In genomic region chr16:2486645-2487516, GRCh38 we compare ENCODE assay signal across 1 cellular context.
A peak's percentile ranks its signal among the peaks of the same experiment; 100 is the strongest.
TF ChIP-seq lines count a peak whose summit lies in the region.

No MANE protein-coding gene starts in this region.

TF ChIP-seq in K562, 482 proteins besides CTCF, POLR2A, EP300 and RAD21:
- no peak for TF ChIP-seq CREBBP (IDR thresholded peaks at IDR 0.05; ENCODE audit: low read depth, low read length)
- TF ChIP-seq ZC3H8 (IDR thresholded peaks at IDR 0.05), result no peak
- TF ChIP-seq TRIM24 (IDR thresholded peaks at IDR 0.05), result no peak
- TF ChIP-seq NFATC3 (IDR thresholded peaks at IDR 0.05), result no peak
- TF ChIP-seq USF1 (CRISPR knock-in tag; IDR thresholded peaks at IDR 0.05), result peak; percentile 37; the same call in 1 of the 2 replicates
- no peak for TF ChIP-seq ZFP30 (CRISPR knock-in tag; IDR thresholded peaks at IDR 0.05; ENCODE audit: borderline replicate concordance)
- TF ChIP-seq ZBTB40 (IDR thresholded peaks at IDR 0.05), result no peak
- TF ChIP-seq ZBTB40 (CRISPR knock-in tag; IDR thresholded peaks at IDR 0.05), result no peak
- peak; percentile 40; the same call in 1 of the 2 replicates for TF ChIP-seq TFE3 (CRISPR knock-in tag; IDR thresholded peaks at IDR 0.05)
- TF ChIP-seq E2F8 (IDR thresholded peaks at IDR 0.05; ENCODE audit: low read depth, partially characterized antibody), result no peak
- TF ChIP-seq GATA2 (CRISPR knock-in tag; IDR thresholded peaks at IDR 0.05), result no peak
- TF ChIP-seq CREM (IDR thresholded peaks at IDR 0.05; ENCODE audit: low read depth), result no peak
- no peak for TF ChIP-seq EWSR1 (IDR thresholded peaks at IDR 0.05; ENCODE audit: borderline replicate concordance, low read depth, partially characterized antibody)
- TF ChIP-seq FOXJ3 (CRISPR knock-in tag; IDR thresholded peaks at IDR 0.05), result no peak
- TF ChIP-seq POLR3A (IDR thresholded peaks at IDR 0.05; ENCODE audit: borderline replicate concordance, extremely low read depth, insufficient read depth, insufficient read length), result no peak
- TF ChIP-seq NFE2 (IDR thresholded peaks at IDR 0.05; ENCODE audit: low read depth), result no peak
- 0 out of 2 replicates have a peak, but pooled peaks have one; percentile 20 for TF ChIP-seq ZBTB33 (CRISPR knock-in tag; IDR thresholded peaks at IDR 0.05)
- no peak for TF ChIP-seq FOS (IDR thresholded peaks at IDR 0.05; ENCODE audit: extremely low read depth, insufficient read length)
- TF ChIP-seq JUNB (CRISPR knock-in tag; conservative IDR thresholded peaks at IDR 0.05), result no peak
- no peak for TF ChIP-seq BRF2 (IDR thresholded peaks at IDR 0.05; ENCODE audit: borderline replicate concordance, insufficient read depth, insufficient read length)
- no peak for TF ChIP-seq LEF1 (IDR thresholded peaks at IDR 0.05)
